18 cellular contexts compared by ENCODE assay signal in genomic region chr6:153852481-153852880, GRCh38.
"Had no signal": no experiment of that assay in that cellular context is flagged by ENCODE, and none has a peak within 500 bp of the region (broad histone marks: within the 10 kb centered on the region; RNA-seq: fewer than 3 reads in every experiment).

No MANE protein-coding gene starts in this region.

- H3K4me1 Mint-ChIP-seq: activated CD4-positive, alpha-beta T cell treated with anti-CD3 and anti-CD28 coated beads for 36 hours; mesothelial cell of epicardium; nephron had no signal

- H3K27ac Mint-ChIP-seq: activated CD4-positive, alpha-beta T cell treated with anti-CD3 and anti-CD28 coated beads for 36 hours; activated naive CD8-positive, alpha-beta T cell; activated T-helper 1 cell treated with anti-CD3 and anti-CD28 coated beads, Interleukin-12 subunit alpha, Interleukin-12 subunit beta, Interleukin-2, Interleukin-4 antibody, amounts not matched to agents 30 ng/mL and 10 ng/mL and 1 ng/mL, durations not matched to agents 14 hours and 24 hours and 36 hours; mesothelial cell of epicardium; nephron; stimulated activated naive CD8-positive, alpha-beta T cell treated with anti-CD3 and anti-CD28 coated beads, Interleukin-15, Interleukin-2, amounts not matched to agents 100 ng/mL and 50 ng/mL, for 24 hours; T-helper 2 cell treated with Interferon-gamma antibody and Interleukin-4, amounts not matched to agents 5 μg/mL and 100 μg/mL, for 36 hours; WTC11 had no signal

- H3K36me3 Mint-ChIP-seq: activated naive CD8-positive, alpha-beta T cell; mesothelial cell of epicardium had no signal

- H3K4me3 Mint-ChIP-seq: activated CD4-positive, alpha-beta T cell treated with anti-CD3 and anti-CD28 coated beads for 36 hours; activated naive CD8-positive, alpha-beta T cell; activated T-helper 1 cell treated with anti-CD3 and anti-CD28 coated beads, Interleukin-12 subunit alpha, Interleukin-12 subunit beta, Interleukin-2, Interleukin-4 antibody, amounts not matched to agents 30 ng/mL and 10 ng/mL and 1 ng/mL, durations not matched to agents 14 hours and 24 hours and 36 hours; mesothelial cell of epicardium; nephron; stimulated activated naive CD8-positive, alpha-beta T cell treated with anti-CD3 and anti-CD28 coated beads, Interleukin-15, Interleukin-2, amounts not matched to agents 100 ng/mL and 50 ng/mL, for 24 hours; T-helper 2 cell treated with Interferon-gamma antibody and Interleukin-4, amounts not matched to agents 5 μg/mL and 100 μg/mL, for 36 hours; WTC11 had no signal

- DNase-seq: activated CD4-positive, alpha-beta T cell treated with anti-CD3 and anti-CD28 coated beads for 36 hours; activated CD4-positive, alpha-beta T cell treated with anti-CD3 and anti-CD28 coated beads, Interleukin-2, amount 50 U/mL, for 48 hours; activated gamma-delta T cell treated with Interleukin-2 at 50 U/mL for 16 hours; foreskin fibroblast; hippocampal formation; islet precursor cell; left colon; lower lobe of right lung; right cardiac atrium; stimulated activated CD4-positive, alpha-beta T cell treated with anti-CD3 and anti-CD28 coated beads, Interleukin-2, amount 100 ng/mL, for 48 hours had no signal

- H3K9me3 Mint-ChIP-seq: activated T-helper 1 cell treated with anti-CD3 and anti-CD28 coated beads, Interleukin-12 subunit alpha, Interleukin-12 subunit beta, Interleukin-2, Interleukin-4 antibody, amounts not matched to agents 30 ng/mL and 10 ng/mL and 1 ng/mL, durations not matched to agents 14 hours and 24 hours and 36 hours; T-helper 2 cell treated with Interferon-gamma antibody and Interleukin-4, amounts not matched to agents 5 μg/mL and 100 μg/mL, for 36 hours had no signal

- FAIRE-seq: urothelium cell line had no signal

- H3K27me3 Mint-ChIP-seq: stimulated activated naive CD8-positive, alpha-beta T cell treated with anti-CD3 and anti-CD28 coated beads, Interleukin-15, Interleukin-2, amounts not matched to agents 100 ng/mL and 50 ng/mL, for 24 hours had no signal
